12 cellular contexts compared by ENCODE assay signal in genomic region chr2:195307751-195308150, GRCh38.
"Had no signal": no experiment of that assay in that cellular context is flagged by ENCODE, and none has a peak within 500 bp of the region (broad histone marks: within the 10 kb centered on the region; RNA-seq: fewer than 3 reads in every experiment).

No MANE protein-coding gene starts in this region.

- DNase-seq: activated CD4-positive, alpha-beta T cell treated with anti-CD3 and anti-CD28 coated beads, Interleukin-2, amount 50 U/mL, for 1 hour; activated naive CD8-positive, alpha-beta T cell treated with anti-CD3 and anti-CD28 coated beads, Interleukin-2, amount 10 ng/mL, durations not matched to agents 7 days and 5 days; effector CD8-positive, alpha-beta T cell; foreskin keratinocyte; glutamatergic neuron; naive thymus-derived CD4-positive, alpha-beta T cell; pancreas; stimulated activated naive CD4-positive, alpha-beta T cell treated with Interleukin-2 at 50 U/mL for 16 hours; substantia nigra; T-helper 2 cell; transverse colon had no signal

- H3K4me3 ChIP-seq: pancreas, transverse colon had no signal

- H3K9me3 ChIP-seq: pancreas, transverse colon had no signal

- H3K4me1 ChIP-seq: foreskin keratinocyte, pancreas, transverse colon had no signal

- H3K27me3 ChIP-seq: foreskin keratinocyte, pancreas, transverse colon had no signal

- H3K36me3 ChIP-seq: pancreas, transverse colon had no signal

- H3K27ac ChIP-seq: foreskin keratinocyte, pancreas, transverse colon had no signal

- ATAC-seq: foreskin keratinocyte; left lobe of liver; naive thymus-derived CD4-positive, alpha-beta T cell; pancreas had no signal
